In genomic region chr1:47157957-47158356, GRCh38 we compare ENCODE assay signal across 7 cellular contexts. TPM values are rescaled to one million over a fixed set of nuclear protein-coding genes. Genes with fewer than 3 reads are reported as not detected.
"Had no signal": no experiment of that assay in that cellular context is flagged by ENCODE, and none has a peak within 500 bp of the region (broad histone marks: within the 10 kb centered on the region; RNA-seq: fewer than 3 reads in every experiment).

No MANE protein-coding gene starts in this region.

RNA-seq across cellular contexts. Expression of gene CYP4A22, which starts 20.7 kb away (rescaled TPM):
- total RNA-seq: GM23248, GM23338, H1, H4, H7, H9, HFFc6 had no signal
- polyA plus RNA-seq: GM23248, GM23338, H1 had no signal

RNA-seq across cellular contexts. Expression of gene PDZK1IP1, which starts 31.9 kb away (rescaled TPM):
- total RNA-seq: GM23248, GM23338, H1, H4, H7, H9, HFFc6 had no signal
- polyA plus RNA-seq: GM23248, GM23338 had no signal
